ENCODE assay signal across 11 cellular contexts in the genomic region with DNA sequence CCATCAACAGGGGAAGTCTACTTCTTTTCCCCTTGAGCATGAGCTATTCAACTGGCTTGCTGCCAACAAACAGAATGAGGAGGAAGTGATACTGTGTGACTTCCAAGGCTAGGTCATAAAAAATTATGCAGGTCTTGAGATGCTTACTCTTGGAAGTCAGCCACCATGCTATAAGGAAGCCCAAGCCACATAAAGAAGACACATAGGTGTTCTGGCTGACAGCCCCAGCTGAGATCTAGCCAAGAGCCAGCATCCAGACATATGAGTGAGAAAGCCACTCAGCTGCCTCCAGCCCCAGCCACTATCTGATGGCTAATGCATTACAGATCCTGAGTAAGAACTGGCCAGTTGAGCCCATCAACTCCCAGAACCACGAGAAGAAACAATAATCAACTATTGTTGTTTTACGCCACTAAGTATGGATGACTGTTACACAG. TPM values are rescaled to one million over a fixed set of nuclear protein-coding genes. Genes with fewer than 3 reads are reported as not detected.
DNase-seq lines count a peak whose midpoint lies in the region; ATAC-seq, FAIRE-seq and TF ChIP-seq lines count a peak whose summit lies in the region.
"Had no signal": no experiment of that assay in that cellular context is flagged by ENCODE, and none has a peak within 500 bp of the region (broad histone marks: within the 10 kb centered on the region; RNA-seq: fewer than 3 reads in every experiment).

No MANE protein-coding gene starts in this region.

- H3K9me1 ChIP-seq in K562 (ENCODE audit: control insufficient read depth, insufficient read depth, low read length): no peaks in the 10 kb centered on the region

- FAIRE-seq in K562 (lab: Jason Lieb, UNC): peak; percentile 73
- FAIRE-seq: colon had no signal

- no peak overlapping the region for H3K4me3 ChIP-seq in MM.1S (ENCODE audit: low read length)
- H3K4me3 ChIP-seq in K562: no peak overlapping the region
- H3K4me3 ChIP-seq in CD4-positive, alpha-beta memory T cell (ENCODE audit: low read length in 2 of 2): no peak overlapping the region
- no peak overlapping the region for H3K4me3 ChIP-seq in WERI-Rb-1 (ENCODE audit: low read depth, low read length)

- TF ChIP-seq RAD21 in K562 (CRISPR knock-in tag; conservative IDR thresholded peaks at IDR 0.05 in 1 of 2, IDR thresholded peaks at IDR 0.05 in 1 of 2): peak in 1 of 2 experiments; percentile 15; a peak in 1 of 4 replicates

- H3K4me1 ChIP-seq in MM.1S (ENCODE audit: low read length): peaks cover 3% of the 10 kb centered on the region; the same call in 1 of the 2 replicates
- peaks cover 0 to 7% of the 10 kb centered on the region in 2 experiments; a peak in 2 of 5 replicates for H3K4me1 ChIP-seq in K562 (replicated peaks in 1 of 2; ENCODE audit: control insufficient read depth in 2 of 2, insufficient read depth in 2 of 2, low read length in 2 of 2)
- H3K4me1 ChIP-seq in CD4-positive, alpha-beta memory T cell (ENCODE audit: insufficient read depth, low read length): no peaks in the 10 kb centered on the region

- H3K36me3 ChIP-seq in MM.1S (replicated peaks; ENCODE audit: insufficient read depth, low read length) (no peaks in the 10 kb centered on the region), K562 (ENCODE audit: control insufficient read depth, insufficient read depth, low read length) (peaks cover 4% of the 10 kb centered on the region; the same call in 1 of the 3 replicates), WERI-Rb-1 (peaks cover 6% of the 10 kb centered on the region)
- H3K36me3 ChIP-seq in CD4-positive, alpha-beta memory T cell (ENCODE audit: insufficient read depth, low read length): no peaks in the 10 kb centered on the region

- H2AFZ ChIP-seq in MM.1S (ENCODE audit: low read length): no peak overlapping the region
- H2AFZ ChIP-seq in K562 (ENCODE audit: low read depth, low read length): no peak overlapping the region

- H3K9me3 ChIP-seq in MM.1S (replicated peaks; ENCODE audit: insufficient read depth, low read length): no peaks in the 10 kb centered on the region
- H3K9me3 ChIP-seq in K562 (replicated peaks; ENCODE audit: control insufficient read depth, insufficient read depth, low read depth, low read length): no peaks in the 10 kb centered on the region
- H3K9me3 ChIP-seq in CD4-positive, alpha-beta memory T cell (ENCODE audit: control insufficient read depth in 1 of 2, low read length in 2 of 2): no peaks in the 10 kb centered on the region
- H3K9me3 ChIP-seq in WERI-Rb-1 (ENCODE audit: severe bottlenecking): no peaks in the 10 kb centered on the region

- no peak for TF ChIP-seq POLR2A in K562 (conservative IDR thresholded peaks at IDR 0.05)

- no peak overlapping the region for H3K4me3 Mint-ChIP-seq in CD4-positive, alpha-beta memory T cell
- H3K4me3 Mint-ChIP-seq: CD8-positive, alpha-beta T cell had no signal

- no peak for TF ChIP-seq EP300 in K562 (IDR thresholded peaks at IDR 0.05; ENCODE audit: low read length)

- H3K27me3 ChIP-seq in MM.1S (replicated peaks; ENCODE audit: insufficient read depth, low read length) (no peaks in the 10 kb centered on the region), K562 (ENCODE audit: control insufficient read depth in 2 of 2, insufficient read depth in 2 of 2, low read length in 2 of 2) (no peaks in the 10 kb centered on the region), WERI-Rb-1 (ENCODE audit: insufficient read depth, low read depth, severe bottlenecking) (no peaks in the 10 kb centered on the region)
- no peaks in the 10 kb centered on the region for H3K27me3 ChIP-seq in CD4-positive, alpha-beta memory T cell (ENCODE audit: insufficient read depth, low read length)

- H3K9ac ChIP-seq in MM.1S (ENCODE audit: low read length) (no peak overlapping the region), K562 (ENCODE audit: insufficient read depth in 1 of 2, low read depth in 2 of 2, low read length in 2 of 2) (no peak overlapping the region)

- peaks cover 0 to 14% (median 2%) of the 10 kb centered on the region in 8 donors for H3K9me3 Mint-ChIP-seq in CD4-positive, alpha-beta memory T cell

- H3K27ac Mint-ChIP-seq in CD4-positive, alpha-beta memory T cell: no peak overlapping the region
- H3K27ac Mint-ChIP-seq: CD8-positive, alpha-beta T cell had no signal

- H3K27me3 Mint-ChIP-seq in CD4-positive, alpha-beta memory T cell: no peaks in the 10 kb centered on the region

- intact Hi-C loops in left ventricle myocardium superior (cut with micrococcal nuclease) (no loop called here), cardiac septum (cut with DNase I) (no loop called here), K562 (cut with micrococcal nuclease) (no loop called here)
- intact Hi-C loops in CD4-positive, alpha-beta memory T cell (cut with micrococcal nuclease): no loop called here

- POLR2A ChIA-PET in K562 (lab: Yijun Ruan, JAX): interaction anchor here (0.7 kb wide), 1 partner anchor 384 kb away, joined by 3 read pairs; no protein-coding TSS in a partner anchor
- POLR2A ChIA-PET in CD4-positive, alpha-beta memory T cell (lab: Charles Lee; ENCODE audit: partially characterized antibody): no interaction called here

- WGBS in K562 (ENCODE audit: insufficient coverage, low coverage, missing lambda C conversion rate): 81% methylated on average over 2 of the region's 2 CpGs

- DNase-seq in left ventricle myocardium superior: no peak
- no peak for DNase-seq in cardiac septum (ENCODE audit: low spot score)
- peak; percentile 42 for DNase-seq in MM.1S
- DNase-seq in K562 (ENCODE audit: extremely low read depth in 1 of 4, low spot score in 3 of 4): peak in 2 of 4 experiments; percentile 18 to 65
- no peak for DNase-seq in SHP77 treated with DMSO at 0.1 percent for 48 hours (lab: John Stamatoyannopoulos, UW)
- DNase-seq in CD4-positive, alpha-beta memory T cell: no peak
- DNase-seq in WERI-Rb-1: no peak
- no peak for DNase-seq in effector CD4-positive, alpha-beta T cell
- DNase-seq: CD8-positive, alpha-beta T cell; NCI-H510A treated with DMSO at 0.1 percent for 48 hours had no signal

- H3K4me2 ChIP-seq in MM.1S (ENCODE audit: low read depth, low read length): no peak overlapping the region
- no peak overlapping the region for H3K4me2 ChIP-seq in K562 (ENCODE audit: insufficient read depth, low read length)

- CTCF ChIA-PET in K562 (lab: Yijun Ruan, JAX; ENCODE audit: low intra/inter-chr PET ratio): no interaction called here
- CTCF ChIA-PET in CD4-positive, alpha-beta memory T cell (lab: Charles Lee; ENCODE audit: partially characterized antibody): interaction anchor here (1.7 to 1.8 kb wide), 2 partner anchors 20 to 210 kb away, joined by 4 to 7 read pairs; no protein-coding TSS in a partner anchor

- H3K9me2 ChIP-seq in MM.1S (replicated peaks; ENCODE audit: insufficient read depth, low read length): no peaks in the 10 kb centered on the region

- H3K27ac ChIP-seq in MM.1S (ENCODE audit: low read length) (no peak overlapping the region), K562 (ENCODE audit: extremely low read depth, low read depth, low read length) (no peak overlapping the region), WERI-Rb-1 (no peak overlapping the region)
- no peak overlapping the region for H3K27ac ChIP-seq in CD4-positive, alpha-beta memory T cell (ENCODE audit: low read depth, low read length)

- peaks cover 0 to 2% (median 0%) of the 10 kb centered on the region in 4 donors for H3K4me1 Mint-ChIP-seq in CD4-positive, alpha-beta memory T cell

- no peak for TF ChIP-seq CTCF in MM.1S (IDR thresholded peaks at IDR 0.05; ENCODE audit: low read length)
- no peak for TF ChIP-seq CTCF in K562 (IDR thresholded peaks at IDR 0.05 in 2 of 3, conservative IDR thresholded peaks at IDR 0.05 in 1 of 3; ENCODE audit: insufficient read depth in 2 of 3, low read depth in 1 of 3, low read length in 3 of 3)
- no peak for TF ChIP-seq CTCF in WERI-Rb-1 (IDR thresholded peaks at IDR 0.05; ENCODE audit: low read depth, low read length)

- peaks cover 44 to 49% of the 10 kb centered on the region in 2 donors for H3K36me3 Mint-ChIP-seq in CD4-positive, alpha-beta memory T cell

- in situ Hi-C loops in K562 (cut with MboI): loop anchor here (10.0 kb wide), 1 partner anchor 342 kb away; no protein-coding TSS in a partner anchor

- ATAC-seq in left ventricle myocardium superior (peak; percentile 17), K562 (peak; percentile 80)
- ATAC-seq: CD8-positive, alpha-beta T cell had no signal

- no peaks in the 10 kb centered on the region for H4K20me1 ChIP-seq in MM.1S (ENCODE audit: insufficient read depth, low read length)
- no peaks in the 10 kb centered on the region for H4K20me1 ChIP-seq in K562 (replicated peaks; ENCODE audit: control insufficient read depth, insufficient read depth, low read length)

- no peaks in the 10 kb centered on the region for H3F3A ChIP-seq in MM.1S (ENCODE audit: insufficient read depth, low read length)

- BruUV-seq in K562 (replicated peaks; lab: Mats Ljungman, UMichigan): no TSS peak

- H3K79me2 ChIP-seq in MM.1S (ENCODE audit: low read length): no peaks in the 10 kb centered on the region
- no peaks in the 10 kb centered on the region for H3K79me2 ChIP-seq in K562 (ENCODE audit: control insufficient read depth, insufficient read depth, low read length)

TF ChIP-seq in K562, 482 proteins besides CTCF, POLR2A, EP300 and RAD21 (continues in another document):
- TF ChIP-seq NFIC (IDR thresholded peaks at IDR 0.05) (peak; percentile 98), JUND (IDR thresholded peaks at IDR 0.05; ENCODE audit: borderline replicate concordance, low read depth, low read length) (no peak), JUND (tag; IDR thresholded peaks at IDR 0.05; ENCODE audit: borderline replicate concordance, low read depth, low read length) (no peak; the same call in 2 of the 3 replicates)

RNA-seq across cellular contexts. Expression of a gene that starts 31.0 kb away (rescaled TPM):
- total RNA-seq in left ventricle myocardium superior: 7.4 TPM
- 12.9 TPM for total RNA-seq in cardiac septum
- total RNA-seq in K562 (2011; cell fraction: chromatin; rRNA removed; ENCODE audit: low replicate concordance): 46.5 and 64.1 TPM in 2 replicates
- 22.1 and 22.3 TPM in 2 replicates for total RNA-seq in K562 (2011; cell fraction: nucleolus; rRNA removed)
- 33.6 and 43.7 TPM in 2 replicates for total RNA-seq in K562 (2011; cell fraction: nucleoplasm; rRNA removed)
- total RNA-seq in K562 (2014; rRNA removed): 24.6 and 32.1 TPM in 2 replicates
- total RNA-seq in K562 (2014; rRNA removed; fragmentation: Illumina TruSeq; extraction: Trizol): 39.8 and 46.0 TPM in 2 replicates
- total RNA-seq in K562 (2015; rRNA removed; fragmentation: Illumina TruSeq; extraction: Trizol): 25.1 and 30.4 TPM in 2 replicates
- 57.3 and 57.4 TPM in 2 replicates for total RNA-seq in K562 (2021)
- polyA plus RNA-seq in K562 (2011; rRNA removed): 33.4 and 48.4 TPM in 2 replicates
- 23.5 and 28.5 TPM in 2 replicates for polyA plus RNA-seq in K562 (2011; cell fraction: cytosol; rRNA removed)
- 21.3 and 22.6 TPM in 2 replicates for polyA plus RNA-seq in K562 (2011; cell fraction: nucleus; rRNA removed)
- polyA plus RNA-seq in K562 (2012): 16.8 and 30.6 TPM in 2 replicates
- polyA plus RNA-seq in K562 (2014; fragmentation: Illumina TruSeq; extraction: Trizol): 36.4 and 39.4 TPM in 2 replicates
- polyA plus RNA-seq in K562 (2014; fragmentation: Nextera tagmentation; extraction: Ambion mirVana): 10 to 100 TPM; 50.9 to 68.5 TPM
- polyA plus RNA-seq in K562 (2014; rRNA removed): 24.7 and 31.5 TPM in 2 replicates
- 84.3 and 113 TPM in 2 replicates for polyA minus RNA-seq in K562 (2011; rRNA and poly(A)+ RNA removed)
- polyA minus RNA-seq in K562 (2011; cell fraction: cytosol; rRNA and poly(A)+ RNA removed): 32.5 and 47.0 TPM in 2 replicates
- polyA minus RNA-seq in K562 (2011; cell fraction: nucleus; rRNA and poly(A)+ RNA removed): 19.3 and 31.8 TPM in 2 replicates
- total RNA-seq in CD4-positive, alpha-beta memory T cell: 10 to 100 TPM; 38.9 to 39.1 TPM
- polyA plus RNA-seq in CD4-positive, alpha-beta memory T cell: 10 to 100 TPM; 18.4 to 27.9 TPM
